In genomic region chr4:102524691-102525090, GRCh38 we compare ENCODE assay signal across 22 cellular contexts. TPM values are rescaled to one million over a fixed set of nuclear protein-coding genes. Genes with fewer than 3 reads are reported as not detected.
DNase-seq lines count a peak whose midpoint lies in the region; ATAC-seq, FAIRE-seq and TF ChIP-seq lines count a peak whose summit lies in the region.
"Had no signal": no experiment of that assay in that cellular context is flagged by ENCODE, and none has a peak within 500 bp of the region (broad histone marks: within the 10 kb centered on the region; RNA-seq: fewer than 3 reads in every experiment).

No MANE protein-coding gene starts in this region.

- TF ChIP-seq POLR2A in GM12891 (IDR thresholded peaks at IDR 0.05; ENCODE audit: low read depth, low read length), result no peak

- H3K36me3 Mint-ChIP-seq in activated CD4-positive, alpha-beta T cell treated with anti-CD3 and anti-CD28 coated beads for 36 hours (ENCODE audit: low read depth), result peaks cover 47% of the 10 kb centered on the region
- peaks cover 5 to 6% of the 10 kb centered on the region in 2 donors for H3K36me3 Mint-ChIP-seq in activated T-cell treated with anti-CD3 and anti-CD28 coated beads, Interleukin-2, amount 50 U/mL, for 72 hours (ENCODE audit: insufficient read depth in 2 of 2)

- ATAC-seq in activated CD4-positive, alpha-beta T cell treated with anti-CD3 and anti-CD28 coated beads for 36 hours, result peak; percentile 4
- ATAC-seq in activated T-cell treated with anti-CD3 and anti-CD28 coated beads, Interleukin-2, amount 50 U/mL, for 72 hours (replicated peaks in 1 of 2), result peak; percentile 12 to 17
- ATAC-seq in mucosa of descending colon, result peak; percentile 20
- no peak for ATAC-seq in HG03342 (IDR thresholded peaks at IDR 0.05; ENCODE audit: unreplicated experiment)

- FAIRE-seq in GM12891 (lab: Jason Lieb, UNC), result peak; percentile 76

- no peak for TF ChIP-seq CTCF in mucosa of descending colon (IDR thresholded peaks at IDR 0.05)

- no peak overlapping the region for H3K4me3 ChIP-seq in mucosa of descending colon
- H3K4me3 ChIP-seq: ascending aorta, lung, right atrium auricular region had no signal

- intact Hi-C loops in activated CD4-positive, alpha-beta T cell treated with anti-CD3 and anti-CD28 coated beads for 36 hours (cut with DNase I, micrococcal nuclease), result loop anchor here (5.0 kb wide), 2 partner anchors 38 to 88 kb away; no protein-coding TSS in a partner anchor
- intact Hi-C loops in mucosa of descending colon (cut with DNase I, micrococcal nuclease), result no loop called here

- H3K4me1 ChIP-seq in mucosa of descending colon (ENCODE audit: low read depth), result no peaks in the 10 kb centered on the region
- H3K4me1 ChIP-seq: ascending aorta had no signal

- H3K27ac Mint-ChIP-seq in activated CD4-positive, alpha-beta T cell treated with anti-CD3 and anti-CD28 coated beads for 36 hours, result peak overlapping the region; percentile 88
- peak overlapping the region; percentile 14 for H3K27ac Mint-ChIP-seq in activated T-cell treated with anti-CD3 and anti-CD28 coated beads, Interleukin-2, amount 50 U/mL, for 72 hours
- H3K27ac Mint-ChIP-seq: H9 had no signal

- no peaks in the 10 kb centered on the region for H3K9me3 ChIP-seq in mucosa of descending colon
- H3K9me3 ChIP-seq: ascending aorta, right atrium auricular region had no signal

- H3K4me3 Mint-ChIP-seq in activated CD4-positive, alpha-beta T cell treated with anti-CD3 and anti-CD28 coated beads for 36 hours, result peak overlapping the region; percentile 28
- H3K4me3 Mint-ChIP-seq in activated T-cell treated with anti-CD3 and anti-CD28 coated beads, Interleukin-2, amount 50 U/mL, for 72 hours, result peak overlapping the region; percentile 56 to 73
- H3K4me3 Mint-ChIP-seq: H9 had no signal

- no peaks in the 10 kb centered on the region for H3K36me3 ChIP-seq in mucosa of descending colon (ENCODE audit: low read depth)
- H3K36me3 ChIP-seq: ascending aorta, right atrium auricular region had no signal

- CTCF ChIA-PET in activated CD4-positive, alpha-beta T cell treated with anti-CD3 and anti-CD28 coated beads for 36 hours (lab: Charles Lee), result interaction anchor here (0.5 to 3.3 kb wide), 10 partner anchors 8 to 566 kb away, joined by 3 to 17 read pairs (median 4); no protein-coding TSS in a partner anchor

- no peaks in the 10 kb centered on the region for H3K27me3 Mint-ChIP-seq in activated CD4-positive, alpha-beta T cell treated with anti-CD3 and anti-CD28 coated beads for 36 hours
- H3K27me3 Mint-ChIP-seq in activated T-cell treated with anti-CD3 and anti-CD28 coated beads, Interleukin-2, amount 50 U/mL, for 72 hours (ENCODE audit: low read depth), result no peaks in the 10 kb centered on the region

- H3K9me3 Mint-ChIP-seq in activated CD4-positive, alpha-beta T cell treated with anti-CD3 and anti-CD28 coated beads for 36 hours (ENCODE audit: low read depth), result no peaks in the 10 kb centered on the region
- no peaks in the 10 kb centered on the region for H3K9me3 Mint-ChIP-seq in activated T-cell treated with anti-CD3 and anti-CD28 coated beads, Interleukin-2, amount 50 U/mL, for 72 hours
- H3K9me3 Mint-ChIP-seq: H9 had no signal

- H3K4me1 Mint-ChIP-seq in activated CD4-positive, alpha-beta T cell treated with anti-CD3 and anti-CD28 coated beads for 36 hours, result peaks cover 91% of the 10 kb centered on the region
- H3K4me1 Mint-ChIP-seq in activated T-cell treated with anti-CD3 and anti-CD28 coated beads, Interleukin-2, amount 50 U/mL, for 72 hours (ENCODE audit: low read depth), result peaks cover 97% of the 10 kb centered on the region

- POLR2A ChIA-PET in activated CD4-positive, alpha-beta T cell treated with anti-CD3 and anti-CD28 coated beads for 36 hours (lab: Charles Lee), result interaction anchor here (0.7 to 1.2 kb wide), 2 partner anchors 8 to 14 kb away, joined by 3 read pairs; no protein-coding TSS in a partner anchor

- DNase-seq in activated CD4-positive, alpha-beta T cell treated with anti-CD3 and anti-CD28 coated beads for 36 hours, result no peak
- DNase-seq in activated CD4-positive, alpha-beta T cell treated with anti-CD3 and anti-CD28 coated beads for 48 hours, result no peak
- no peak for DNase-seq in GM12891 (ENCODE audit: insufficient read length, low spot score)
- DNase-seq in activated T-cell treated with anti-CD3 and anti-CD28 coated beads, Interleukin-2, amount 50 U/mL, for 72 hours, result no peak
- no peak for DNase-seq in mucosa of descending colon
- no peak for DNase-seq in MV-4-11 (lab: John Stamatoyannopoulos, UW)
- DNase-seq in DMS 273 treated with DMSO at 0.1 percent for 48 hours (lab: John Stamatoyannopoulos, UW), result no peak
- DNase-seq: activated effector memory CD4-positive, alpha-beta T cell treated with Interleukin-2 at 50 U/mL for 16 hours; cerebellar nuclear complex; effector CD4-positive, alpha-beta T cell; H9; hypothalamus; islet precursor cell; NCI-H1417 treated with DMSO at 0.1 percent for 48 hours; NCI-H2171; NCI-H526; RPMI8226; substantia nigra had no signal

TF ChIP-seq in GM12891, 5 proteins besides CTCF, POLR2A, EP300 and RAD21:
- no peak for TF ChIP-seq POLR2AphosphoS5 (IDR thresholded peaks at IDR 0.05; ENCODE audit: low read depth, low read length)
- no peak for TF ChIP-seq PAX5 (IDR thresholded peaks at IDR 0.05; ENCODE audit: insufficient read depth, low read length, severe bottlenecking)
- TF ChIP-seq TAF1 (IDR thresholded peaks at IDR 0.05; ENCODE audit: low read depth, low read length), result no peak
- no peak for TF ChIP-seq SPI1 (IDR thresholded peaks at IDR 0.05; ENCODE audit: low read depth, low read length)
- no peak for TF ChIP-seq POU2F2 (IDR thresholded peaks at IDR 0.05; ENCODE audit: low read depth, low read length)

RNA-seq across cellular contexts. Expression of gene NFKB1, which starts 23.5 kb away (rescaled TPM):
- 100 to 1,000 TPM; 167 to 174 TPM for total RNA-seq in activated CD4-positive, alpha-beta T cell treated with anti-CD3 and anti-CD28 coated beads for 36 hours
- polyA plus RNA-seq in GM12891 (2012; ENCODE audit: low read depth, missing spikeins), result 47.8 TPM
- total RNA-seq in activated T-cell treated with anti-CD3 and anti-CD28 coated beads, Interleukin-2, amount 50 U/mL, for 72 hours, result 100 to 1,000 TPM; 151 to 167 TPM
- 10 to 100 TPM; 50.8 to 57.4 (median 53.6) TPM for total RNA-seq in mucosa of descending colon

Comparison
In these comparisons a context has a peak if more than half of its experiments do, and no peak if none do; other contexts are left out.
1. intact Hi-C loops: an anchor here in activated CD4-positive, alpha-beta T cell treated with anti-CD3 and anti-CD28 coated beads for 36 hours (5.0 kb wide); none called in mucosa of descending colon.